11 cellular contexts compared by ENCODE assay signal in genomic region chr21:36709030-36709867, GRCh38. TPM values are rescaled to one million over a fixed set of nuclear protein-coding genes. Genes with fewer than 3 reads are reported as not detected.
DNase-seq lines count a peak whose midpoint lies in the region; ATAC-seq and TF ChIP-seq lines count a peak whose summit lies in the region.
"Had no signal": no experiment of that assay in that cellular context is flagged by ENCODE, and none has a peak within 500 bp of the region (broad histone marks: within the 10 kb centered on the region; RNA-seq: fewer than 3 reads in every experiment).

No MANE protein-coding gene starts in this region.

- no peak for TF ChIP-seq POLR2A in tibial nerve (IDR thresholded peaks at IDR 0.05)

- H3K4me3 ChIP-seq in coronary artery = peak overlapping the region; percentile 67
- H3K4me3 ChIP-seq in mucosa of descending colon = no peak overlapping the region
- peak overlapping the region in 3 of 4 donors; percentile 5 to 34 (median 10) for H3K4me3 ChIP-seq in tibial nerve
- H3K4me3 ChIP-seq: BLaER1 had no signal

- H3K27ac Mint-ChIP-seq in activated naive CD4-positive, alpha-beta T cell treated with anti-CD3 and anti-CD28 coated beads, Interleukin-2, amount 50 U/mL, for 24 hours = no peak overlapping the region
- H3K27ac Mint-ChIP-seq in activated naive CD4-positive, alpha-beta T cell treated with anti-CD3 and anti-CD28 coated beads for 36 hours = no peak overlapping the region

- H3K9me3 ChIP-seq in mucosa of descending colon (no peaks in the 10 kb centered on the region), tibial nerve (no peaks in the 10 kb centered on the region)

- peak overlapping the region; percentile 36 for H3K4me3 Mint-ChIP-seq in activated naive CD4-positive, alpha-beta T cell treated with anti-CD3 and anti-CD28 coated beads, Interleukin-2, amount 50 U/mL, for 24 hours
- no peak overlapping the region for H3K4me3 Mint-ChIP-seq in activated naive CD4-positive, alpha-beta T cell treated with anti-CD3 and anti-CD28 coated beads for 36 hours

- no peak for DNase-seq in activated naive CD4-positive, alpha-beta T cell treated with anti-CD3 and anti-CD28 coated beads for 36 hours
- peak; percentile 65 for DNase-seq in coronary artery (ENCODE audit: low spot score)
- DNase-seq in mucosa of descending colon = no peak
- DNase-seq in tibial nerve (ENCODE audit: low spot score in 2 of 2) = no peak
- no peak for DNase-seq in HK-2 (ENCODE audit: unreplicated experiment)
- DNase-seq: activated CD8-positive, alpha-beta memory T cell treated with anti-CD3 and anti-CD28 coated beads for 24 hours; stimulated activated naive CD4-positive, alpha-beta T cell treated with Interleukin-2 at 50 U/mL for 16 hours had no signal

- H3K4me1 ChIP-seq in mucosa of descending colon (ENCODE audit: low read depth) (peaks cover 33% of the 10 kb centered on the region), tibial nerve (peaks cover 0 to 64% (median 35%) of the 10 kb centered on the region in 4 donors)

- H3K9me3 Mint-ChIP-seq in activated naive CD4-positive, alpha-beta T cell treated with anti-CD3 and anti-CD28 coated beads, Interleukin-2, amount 50 U/mL, for 24 hours = no peaks in the 10 kb centered on the region
- no peaks in the 10 kb centered on the region for H3K9me3 Mint-ChIP-seq in activated naive CD4-positive, alpha-beta T cell treated with anti-CD3 and anti-CD28 coated beads for 36 hours

- H3K36me3 ChIP-seq in mucosa of descending colon (ENCODE audit: low read depth) = no peaks in the 10 kb centered on the region
- H3K36me3 ChIP-seq in tibial nerve = no peaks in the 10 kb centered on the region
- H3K36me3 ChIP-seq: BLaER1 had no signal

- H3K4me1 Mint-ChIP-seq in activated naive CD4-positive, alpha-beta T cell treated with anti-CD3 and anti-CD28 coated beads, Interleukin-2, amount 50 U/mL, for 24 hours = peaks cover 35% of the 10 kb centered on the region
- peaks cover 41% of the 10 kb centered on the region for H3K4me1 Mint-ChIP-seq in activated naive CD4-positive, alpha-beta T cell treated with anti-CD3 and anti-CD28 coated beads for 36 hours (ENCODE audit: low read depth)

- CTCF ChIA-PET in activated naive CD4-positive, alpha-beta T cell treated with anti-CD3 and anti-CD28 coated beads for 36 hours (lab: Charles Lee) = no interaction called here

- WGBS in tibial nerve, 2 donors = 4 to 5% methylated on average over 19 to 21 of the region's 55 CpGs

- TF ChIP-seq EP300 in tibial nerve (IDR thresholded peaks at IDR 0.05) = no peak

- ATAC-seq in mucosa of descending colon (peak; percentile 16), HG03025 (IDR thresholded peaks at IDR 0.05; ENCODE audit: low FRiP score, unreplicated experiment) (no peak), HG02970 (IDR thresholded peaks at IDR 0.05; ENCODE audit: low FRiP score, unreplicated experiment) (no peak)

- H3K27me3 Mint-ChIP-seq in activated naive CD4-positive, alpha-beta T cell treated with anti-CD3 and anti-CD28 coated beads, Interleukin-2, amount 50 U/mL, for 24 hours = peaks cover 65% of the 10 kb centered on the region
- peaks cover 75% of the 10 kb centered on the region for H3K27me3 Mint-ChIP-seq in activated naive CD4-positive, alpha-beta T cell treated with anti-CD3 and anti-CD28 coated beads for 36 hours (ENCODE audit: low read depth)

- H3K36me3 Mint-ChIP-seq in activated naive CD4-positive, alpha-beta T cell treated with anti-CD3 and anti-CD28 coated beads, Interleukin-2, amount 50 U/mL, for 24 hours = no peaks in the 10 kb centered on the region
- no peaks in the 10 kb centered on the region for H3K36me3 Mint-ChIP-seq in activated naive CD4-positive, alpha-beta T cell treated with anti-CD3 and anti-CD28 coated beads for 36 hours (ENCODE audit: low read depth)

- peaks cover 0 to 100% of the 10 kb centered on the region in 2 donors for H3K27me3 ChIP-seq in tibial nerve

- intact Hi-C loops in activated naive CD4-positive, alpha-beta T cell treated with anti-CD3 and anti-CD28 coated beads for 36 hours (cut with micrococcal nuclease) = loop anchor here (10.0 kb wide), 1 partner anchor 564 kb away; no protein-coding TSS in a partner anchor
- intact Hi-C loops in mucosa of descending colon (cut with DNase I, micrococcal nuclease) = no loop called here

- no peak overlapping the region for H3K27ac ChIP-seq in coronary artery
- no peak overlapping the region for H3K27ac ChIP-seq in tibial nerve
- H3K27ac ChIP-seq: BLaER1 had no signal

- no peak for TF ChIP-seq CTCF in coronary artery (IDR thresholded peaks at IDR 0.05)
- TF ChIP-seq CTCF in mucosa of descending colon (IDR thresholded peaks at IDR 0.05) = no peak
- TF ChIP-seq CTCF in tibial nerve (IDR thresholded peaks at IDR 0.05) = no peak

RNA-seq across cellular contexts. Expression of gene SIM2, which starts 10.3 kb away (rescaled TPM):
- total RNA-seq in activated naive CD4-positive, alpha-beta T cell treated with anti-CD3 and anti-CD28 coated beads for 36 hours = under 1 TPM; 0.74 to 0.94 TPM
- total RNA-seq in mucosa of descending colon (not detected), tibial nerve (not detected)
